ENCODE assay signal across 19 cellular contexts in genomic region chr2:131113566-131114227, GRCh38.
"Had no signal": no experiment of that assay in that cellular context is flagged by ENCODE, and none has a peak within 500 bp of the region (broad histone marks: within the 10 kb centered on the region; RNA-seq: fewer than 3 reads in every experiment).

No MANE protein-coding gene starts in this region.

- H3K9me3 ChIP-seq: heart right ventricle, left lung, pancreas, tibial nerve had no signal

- H3K9me3 Mint-ChIP-seq: neural crest cell had no signal

- H3K27ac Mint-ChIP-seq: activated naive CD8-positive, alpha-beta T cell treated with anti-CD3 and anti-CD28 coated beads, Interleukin-2, amount 50 U/mL, for 24 hours; activated T-cell treated with anti-CD3 and anti-CD28 coated beads, Interleukin-2, amount 50 U/mL, for 72 hours had no signal

- FAIRE-seq: colon, islet of Langerhans, pancreas, TTC549 had no signal

- H3K27me3 Mint-ChIP-seq: activated naive CD8-positive, alpha-beta T cell treated with anti-CD3 and anti-CD28 coated beads, Interleukin-2, amount 50 U/mL, for 24 hours had no signal

- H3K4me3 ChIP-seq: cardiac muscle cell, heart right ventricle, left lung, pancreas, tibial nerve had no signal

- ATAC-seq: activated naive CD8-positive, alpha-beta T cell treated with anti-CD3 and anti-CD28 coated beads, Interleukin-2, amount 50 U/mL, for 24 hours; activated T-cell treated with anti-CD3 and anti-CD28 coated beads, Interleukin-2, amount 50 U/mL, for 72 hours; left lung; pancreas; SK-N-SH treated with all-trans-retinoic acid at 6 μM for 48 hours had no signal

- H3K27ac ChIP-seq: cardiac muscle cell, heart right ventricle, pancreas had no signal

- H3K36me3 ChIP-seq: cardiac muscle cell, pancreas had no signal

- H3K4me3 Mint-ChIP-seq: activated naive CD8-positive, alpha-beta T cell treated with anti-CD3 and anti-CD28 coated beads, Interleukin-2, amount 50 U/mL, for 24 hours; activated T-cell treated with anti-CD3 and anti-CD28 coated beads, Interleukin-2, amount 50 U/mL, for 72 hours; neural crest cell had no signal

- DNase-seq: activated CD4-positive, alpha-beta T cell treated with anti-CD3 and anti-CD28 coated beads, Interleukin-2, amount 50 U/mL, for 1 hour; activated CD4-positive, CD25-positive, alpha-beta regulatory T cell; activated naive CD8-positive, alpha-beta T cell treated with anti-CD3 and anti-CD28 coated beads, Interleukin-2, amount 50 U/mL, for 24 hours; activated T-cell treated with anti-CD3 and anti-CD28 coated beads, Interleukin-2, amount 50 U/mL, for 72 hours; foreskin melanocyte; heart right ventricle; left lung; mesenchymal stem cell; pancreas; retina; stimulated activated CD4-positive, alpha-beta T cell treated with anti-CD3 and anti-CD28 coated beads, Interleukin-15, amount 100 ng/mL, for 24 hours; stimulated activated CD4-positive, alpha-beta T cell treated with anti-CD3 and anti-CD28 coated beads, Interleukin-4, amount 100 ng/mL, for 24 hours had no signal

- H3K27me3 ChIP-seq: cardiac muscle cell, heart right ventricle, left lung, pancreas, tibial nerve had no signal
